8 cellular contexts compared by ENCODE assay signal in genomic region chr19:46712768-46713338, GRCh38. TPM values are rescaled to one million over a fixed set of nuclear protein-coding genes. Genes with fewer than 3 reads are reported as not detected.
DNase-seq lines count a peak whose midpoint lies in the region; ATAC-seq, FAIRE-seq and TF ChIP-seq lines count a peak whose summit lies in the region.
"Not testable (repeated sequence)": the region's sequence is repeated elsewhere in the genome, so short reads cannot be mapped to it uniquely, and the experiment has no call there.

No MANE protein-coding gene starts in this region.

- H3K27me3 Mint-ChIP-seq in H9 (ENCODE audit: low read depth); activated CD4-positive, alpha-beta T cell treated with anti-CD3 and anti-CD28 coated beads, Interleukin-2, amount 10 ng/mL, durations not matched to agents 24 days and 14 days; activated naive CD4-positive, alpha-beta T cell treated with anti-CD3 and anti-CD28 coated beads, Interleukin-2, amount 50 U/mL, for 24 hours; effector memory CD8-positive, alpha-beta T cell: not testable (repeated sequence)

- not testable (repeated sequence) for DNase-seq in A549 (ENCODE audit: low read depth in 1 of 2, low spot score in 1 of 2); H9; PC-3; activated CD4-positive, alpha-beta T cell treated with anti-CD3 and anti-CD28 coated beads, Interleukin-2, amount 10 ng/mL, durations not matched to agents 24 days and 14 days; effector memory CD8-positive, alpha-beta T cell; mesenchymal stem cell; trophoblast cell

- not testable (repeated sequence) for H3K36me3 ChIP-seq in PC-3 (ENCODE audit: low read depth, low read length)
- peaks cover 27 to 33% of the 10 kb centered on the region in 2 experiments for H3K36me3 ChIP-seq in mesenchymal stem cell (ENCODE audit: control insufficient read depth in 1 of 2, insufficient read depth in 2 of 2, low read depth in 1 of 2, low read length in 2 of 2)
- H3K36me3 ChIP-seq in trophoblast cell (ENCODE audit: control insufficient read depth in 1 of 2, insufficient read depth in 2 of 2, low read length in 2 of 2), result peaks cover 26 to 28% of the 10 kb centered on the region in 2 experiments

- peaks cover 7 to 35% (median 32%) of the 10 kb centered on the region in 3 experiments for H3K36me3 Mint-ChIP-seq in H9 (ENCODE audit: insufficient read depth in 1 of 3, low read depth in 3 of 3)
- H3K36me3 Mint-ChIP-seq in activated CD4-positive, alpha-beta T cell treated with anti-CD3 and anti-CD28 coated beads, Interleukin-2, amount 10 ng/mL, durations not matched to agents 24 days and 14 days (ENCODE audit: low read depth), result peaks cover 38% of the 10 kb centered on the region
- H3K36me3 Mint-ChIP-seq in activated naive CD4-positive, alpha-beta T cell treated with anti-CD3 and anti-CD28 coated beads, Interleukin-2, amount 50 U/mL, for 24 hours, result not testable (repeated sequence)
- H3K36me3 Mint-ChIP-seq in effector memory CD8-positive, alpha-beta T cell (ENCODE audit: insufficient read depth), result peaks cover 71% of the 10 kb centered on the region

- not testable (repeated sequence) for H3K9me3 Mint-ChIP-seq in H9; activated CD4-positive, alpha-beta T cell treated with anti-CD3 and anti-CD28 coated beads, Interleukin-2, amount 10 ng/mL, durations not matched to agents 24 days and 14 days; activated naive CD4-positive, alpha-beta T cell treated with anti-CD3 and anti-CD28 coated beads, Interleukin-2, amount 50 U/mL, for 24 hours; effector memory CD8-positive, alpha-beta T cell

- not testable (repeated sequence) for H3K18ac ChIP-seq in H9 (ENCODE audit: insufficient read length, low read depth, low read length); mesenchymal stem cell (ENCODE audit: low read depth in 1 of 2, low read length in 2 of 2)
- peak overlapping the region; percentile 70 for H3K18ac ChIP-seq in trophoblast cell (ENCODE audit: low read length)

- peak overlapping the region; percentile 98 for H3K4me2 ChIP-seq in A549
- H3K4me2 ChIP-seq in H9 (ENCODE audit: insufficient read depth, insufficient read length, low read length); PC-3 (ENCODE audit: low read length); mesenchymal stem cell (ENCODE audit: low read length, poor library complexity, severe bottlenecking); trophoblast cell (ENCODE audit: low read length): not testable (repeated sequence)

- H3K79me1 ChIP-seq in H9 (ENCODE audit: insufficient read depth, low read depth, low read length, poor library complexity, severe bottlenecking), result not testable (repeated sequence)
- H3K79me1 ChIP-seq in mesenchymal stem cell (replicated peaks; ENCODE audit: low read length, poor library complexity, severe bottlenecking), result peaks cover 18% of the 10 kb centered on the region
- peaks cover 28% of the 10 kb centered on the region for H3K79me1 ChIP-seq in trophoblast cell (ENCODE audit: low read length)

- not testable (repeated sequence) for ATAC-seq in A549; PC-3; effector memory CD8-positive, alpha-beta T cell (replicated peaks)

- H3K9me2 ChIP-seq in PC-3 (replicated peaks; ENCODE audit: low read length), result not testable (repeated sequence)

- TF ChIP-seq POLR2A in A549 (IDR thresholded peaks at IDR 0.05; ENCODE audit: low read length), result not testable (repeated sequence)

- peak overlapping the region; percentile 91 to 97; a peak in 3 of 5 replicates for H3K4me3 Mint-ChIP-seq in H9
- not testable (repeated sequence) for H3K4me3 Mint-ChIP-seq in activated CD4-positive, alpha-beta T cell treated with anti-CD3 and anti-CD28 coated beads, Interleukin-2, amount 10 ng/mL, durations not matched to agents 24 days and 14 days
- peak overlapping the region; percentile 96 for H3K4me3 Mint-ChIP-seq in activated naive CD4-positive, alpha-beta T cell treated with anti-CD3 and anti-CD28 coated beads, Interleukin-2, amount 50 U/mL, for 24 hours
- H3K4me3 Mint-ChIP-seq in effector memory CD8-positive, alpha-beta T cell, result peak overlapping the region; percentile 97 to 99

- H4K91ac ChIP-seq in H9 (ENCODE audit: insufficient read length, low read depth, low read length); mesenchymal stem cell (ENCODE audit: low read length); trophoblast cell (ENCODE audit: low read depth, low read length): not testable (repeated sequence)

- H2BK5ac ChIP-seq in H9 (ENCODE audit: insufficient read length, low read length); mesenchymal stem cell (ENCODE audit: low read depth, low read length, poor library complexity, severe bottlenecking); trophoblast cell (ENCODE audit: low read depth, low read length, poor library complexity): not testable (repeated sequence)

- H4K12ac ChIP-seq in trophoblast cell (ENCODE audit: low read depth, low read length), result not testable (repeated sequence)

- H4K5ac ChIP-seq in H9 (ENCODE audit: insufficient read length, low read depth, low read length), result not testable (repeated sequence)

- POLR2A ChIA-PET in A549 (lab: Yijun Ruan, JAX), result interaction anchor here (0.7 kb wide), 1 partner anchor 13 kb away, joined by 3 read pairs; no protein-coding TSS in a partner anchor
- POLR2A ChIA-PET in PC-3 (lab: Charles Lee; ENCODE audit: unreplicated experiment), result not testable (repeated sequence)

- not testable (repeated sequence) for FAIRE-seq in A549 (lab: Jason Lieb, UNC)

- WGBS in A549 (ENCODE audit: missing lambda C conversion rate), result 88% methylated on average over 6 of the region's 6 CpGs
- WGBS in H9 (ENCODE audit: extremely low coverage, insufficient read length, low lambda C conversion rate), result no CpG with 5 or more reads among the region's 6 CpGs
- 85% methylated on average over 3 of the region's 6 CpGs for WGBS in mesenchymal stem cell
- no CpG with 5 or more reads among the region's 6 CpGs for WGBS in trophoblast cell (ENCODE audit: extremely low coverage, insufficient coverage, insufficient read length)

- not testable (repeated sequence) for H2BK120ac ChIP-seq in H9 (ENCODE audit: low read depth, low read length, poor library complexity, severe bottlenecking); mesenchymal stem cell (ENCODE audit: low read depth, low read length); trophoblast cell (ENCODE audit: insufficient read depth, low read length, poor library complexity)

- TF ChIP-seq EP300 in A549 (IDR thresholded peaks at IDR 0.05), result not testable (repeated sequence)

- not testable (repeated sequence) for H3K79me2 ChIP-seq in H9 (ENCODE audit: insufficient read depth, low read length)
- H3K79me2 ChIP-seq in PC-3 (ENCODE audit: low read length), result peaks cover 24% of the 10 kb centered on the region
- H3K79me2 ChIP-seq in trophoblast cell (ENCODE audit: control insufficient read depth, insufficient read depth, low read length, poor library complexity), result peaks cover 26% of the 10 kb centered on the region

- H2BK20ac ChIP-seq in H9 (ENCODE audit: low read depth, low read length, poor library complexity, severe bottlenecking), result not testable (repeated sequence)

- not testable (repeated sequence) for TF ChIP-seq RAD21 in A549 (conservative IDR thresholded peaks at IDR 0.05 in 1 of 2, IDR thresholded peaks at IDR 0.05 in 1 of 2)

- H2AFZ ChIP-seq in H9 (ENCODE audit: low read length); PC-3 (ENCODE audit: low read length); mesenchymal stem cell (ENCODE audit: low read depth, low read length); trophoblast cell (ENCODE audit: insufficient read depth, low read length, poor library complexity): not testable (repeated sequence)

- not testable (repeated sequence) for H3F3A ChIP-seq in PC-3 (ENCODE audit: low read length, unreplicated experiment)

- CTCF ChIA-PET in A549 (lab: Yijun Ruan, JAX), result interaction anchor here (1.0 to 8.7 kb wide), 7 partner anchors 10 to 183 kb away, joined by 3 to 102 read pairs (median 4); partner anchors contain the start of gene DACT3
- CTCF ChIA-PET in PC-3 (lab: Charles Lee), result not testable (repeated sequence)

- TSS peak; percentile 9 for BruUV-seq in PC-3 (replicated peaks; lab: Mats Ljungman, UMichigan)

- H3K27me3 ChIP-seq in H9 (ENCODE audit: insufficient read depth, low read length); PC-3 (ENCODE audit: low read length); mesenchymal stem cell (ENCODE audit: control insufficient read depth in 1 of 2, insufficient read depth in 1 of 2, low read length in 2 of 2); trophoblast cell (ENCODE audit: insufficient read depth, low read length): not testable (repeated sequence)

- not testable (repeated sequence) for H3K4ac ChIP-seq in H9 (ENCODE audit: low read depth, low read length); mesenchymal stem cell (ENCODE audit: low read depth in 1 of 2, low read length in 2 of 2)
- peak overlapping the region; percentile 24 for H3K4ac ChIP-seq in trophoblast cell (ENCODE audit: low read depth, low read length)

- H3K14ac ChIP-seq in H9 (ENCODE audit: insufficient read depth, low read length); mesenchymal stem cell (ENCODE audit: low read length in 2 of 2); trophoblast cell (ENCODE audit: low read length): not testable (repeated sequence)

- H2AK5ac ChIP-seq in H9 (ENCODE audit: insufficient read length, low read length); mesenchymal stem cell (ENCODE audit: low read length, severe bottlenecking); trophoblast cell (ENCODE audit: low read length): not testable (repeated sequence)

- H3K56ac ChIP-seq in H9 (ENCODE audit: insufficient read length, low read depth, low read length), result not testable (repeated sequence)

- H3K27ac Mint-ChIP-seq in H9, result not testable (repeated sequence)
- peak overlapping the region; percentile 88 for H3K27ac Mint-ChIP-seq in activated CD4-positive, alpha-beta T cell treated with anti-CD3 and anti-CD28 coated beads, Interleukin-2, amount 10 ng/mL, durations not matched to agents 24 days and 14 days
- H3K27ac Mint-ChIP-seq in activated naive CD4-positive, alpha-beta T cell treated with anti-CD3 and anti-CD28 coated beads, Interleukin-2, amount 50 U/mL, for 24 hours, result peak overlapping the region; percentile 87
- H3K27ac Mint-ChIP-seq in effector memory CD8-positive, alpha-beta T cell, result peak overlapping the region; percentile 97

- not testable (repeated sequence) for H4K20me1 ChIP-seq in H9 (ENCODE audit: control insufficient read depth, insufficient read depth, insufficient read length); PC-3 (ENCODE audit: low read length)

- not testable (repeated sequence) for TF ChIP-seq CTCF in A549 (IDR thresholded peaks at IDR 0.05); H9 (conservative IDR thresholded peaks at IDR 0.05); PC-3 (conservative IDR thresholded peaks at IDR 0.05; ENCODE audit: low read depth, low read length)

- not testable (repeated sequence) for H3K9ac ChIP-seq in H9 (ENCODE audit: extremely low read depth, insufficient read length, low read length); PC-3 (ENCODE audit: low read length); trophoblast cell (ENCODE audit: low read length)
- H3K9ac ChIP-seq in mesenchymal stem cell (ENCODE audit: low read length), result peak overlapping the region; percentile 36

- not testable (repeated sequence) for H4K8ac ChIP-seq in H9 (replicated peaks; ENCODE audit: insufficient read length, low read depth, low read length); mesenchymal stem cell (ENCODE audit: low read length); trophoblast cell (ENCODE audit: low read depth, low read length)

- not testable (repeated sequence) for H2BK12ac ChIP-seq in H9 (ENCODE audit: insufficient read length, low read depth, low read length); mesenchymal stem cell (ENCODE audit: low read length in 2 of 2); trophoblast cell (ENCODE audit: low read length)

- intact Hi-C loops in PC-3 (cut with micrococcal nuclease), result not testable (repeated sequence)
- intact Hi-C loops in activated CD4-positive, alpha-beta T cell treated with anti-CD3 and anti-CD28 coated beads, Interleukin-2, amount 10 ng/mL, durations not matched to agents 24 days and 14 days (cut with micrococcal nuclease), result loop anchor here (5.0 kb wide), 1 partner anchor 34 kb away; the partner anchor contains the start of genes FKRP and STRN4

- H2BK15ac ChIP-seq in H9 (ENCODE audit: low read depth, low read length); mesenchymal stem cell (ENCODE audit: low read depth, poor library complexity, severe bottlenecking): not testable (repeated sequence)

- H3K23ac ChIP-seq in H9 (ENCODE audit: insufficient read length, low read depth, low read length); mesenchymal stem cell (ENCODE audit: low read length in 2 of 2); trophoblast cell (ENCODE audit: low read length): not testable (repeated sequence)

- H3K4me1 Mint-ChIP-seq in H9, result peaks cover 18 to 27% of the 10 kb centered on the region in 2 experiments
- peaks cover 24% of the 10 kb centered on the region for H3K4me1 Mint-ChIP-seq in activated CD4-positive, alpha-beta T cell treated with anti-CD3 and anti-CD28 coated beads, Interleukin-2, amount 10 ng/mL, durations not matched to agents 24 days and 14 days
- H3K4me1 Mint-ChIP-seq in activated naive CD4-positive, alpha-beta T cell treated with anti-CD3 and anti-CD28 coated beads, Interleukin-2, amount 50 U/mL, for 24 hours, result peaks cover 27% of the 10 kb centered on the region
- H3K4me1 Mint-ChIP-seq in effector memory CD8-positive, alpha-beta T cell (ENCODE audit: low read depth in 2 of 2), result peaks cover 20 to 36% of the 10 kb centered on the region in 2 donors

- H3K4me1 ChIP-seq in A549, result peaks cover 23% of the 10 kb centered on the region
- H3K4me1 ChIP-seq in H9 (ENCODE audit: insufficient read depth, low read length); PC-3 (ENCODE audit: insufficient read depth, low read length); trophoblast cell (ENCODE audit: control insufficient read depth in 1 of 2, insufficient read depth in 2 of 2, low read length in 2 of 2): not testable (repeated sequence)
- H3K4me1 ChIP-seq in mesenchymal stem cell (ENCODE audit: control insufficient read depth, insufficient read depth, low read depth, low read length), result peaks cover 20% of the 10 kb centered on the region

- not testable (repeated sequence) for H3T11ph ChIP-seq in H9 (ENCODE audit: low read length)

- H3K27ac ChIP-seq in A549; H9 (ENCODE audit: insufficient read length, low read depth, low read length); PC-3 (ENCODE audit: low read length); mesenchymal stem cell (ENCODE audit: low read length, poor library complexity, severe bottlenecking); trophoblast cell (ENCODE audit: low read depth, low read length): not testable (repeated sequence)

- H3K9me3 ChIP-seq in A549; H9 (ENCODE audit: control insufficient read depth, low read depth, low read length); PC-3 (ENCODE audit: low read length); mesenchymal stem cell (ENCODE audit: control insufficient read depth, low read length); trophoblast cell (ENCODE audit: insufficient read depth, low read depth, low read length): not testable (repeated sequence)

- not testable (repeated sequence) for H3K4me3 ChIP-seq in A549; PC-3 (ENCODE audit: low read length); mesenchymal stem cell (ENCODE audit: insufficient read depth in 1 of 2, low read depth in 1 of 2, low read length in 2 of 2); trophoblast cell (ENCODE audit: low read depth, low read length)

- H3K23me2 ChIP-seq in H9 (ENCODE audit: insufficient read length, low read depth, low read length, poor library complexity, severe bottlenecking), result peaks cover 15% of the 10 kb centered on the region

RNA-seq across cellular contexts. Expression of gene PRKD2, which starts 4.1 kb away (rescaled TPM):
- polyA plus RNA-seq in A549 (2011; rRNA removed), result 8.3 and 10.4 TPM in 2 replicates
- polyA plus RNA-seq in A549 (2012; cell fraction: cytosol; rRNA removed), result 20.7 and 21.5 TPM in 2 replicates
- polyA plus RNA-seq in A549 (2012; cell fraction: nucleus; rRNA removed), result 43.5 and 59.2 TPM in 2 replicates
- 21.7 to 25.8 TPM (median 24.6 TPM) in 3 replicates for polyA plus RNA-seq in A549 (2017; fragmentation: RNase III; extraction: RNeasy Plus Mini Kit Qiagen cat#74134 plus additional on column Dnase treatment)
- 22.8 and 23.8 TPM in 2 replicates for polyA minus RNA-seq in A549 (2011; rRNA and poly(A)+ RNA removed)
- 60.7 and 60.8 TPM in 2 replicates for total RNA-seq in H9 (2021)
- 24.1 and 32.9 TPM in 2 replicates for total RNA-seq in PC-3 (2014; rRNA removed)
- total RNA-seq in activated CD4-positive, alpha-beta T cell treated with anti-CD3 and anti-CD28 coated beads, Interleukin-2, amount 10 ng/mL, durations not matched to agents 24 days and 14 days, result 89.1 and 90.5 TPM in 2 replicates
- 25.9 TPM for polyA plus RNA-seq in mesenchymal stem cell (2013, experiment 1 of 2)
- polyA plus RNA-seq in mesenchymal stem cell (2013, experiment 2 of 2), result 23.5 TPM
- 69.9 and 71.7 TPM in 2 replicates for polyA plus RNA-seq in trophoblast cell (2013)

RNA-seq across cellular contexts. Expression of gene FKRP, which starts 33.0 kb away (rescaled TPM):
- polyA plus RNA-seq in A549 (2011; rRNA removed) (14.7 and 16.4 TPM in 2 replicates), A549 (2017; fragmentation: RNase III; extraction: RNeasy Plus Mini Kit Qiagen cat#74134 plus additional on column Dnase treatment) (18.4 to 20.2 TPM (median 18.8 TPM) in 3 replicates)
- polyA plus RNA-seq in A549 (2012; cell fraction: cytosol; rRNA removed), result 23.9 and 34.0 TPM in 2 replicates
- polyA plus RNA-seq in A549 (2012; cell fraction: nucleus; rRNA removed), result 75.2 and 82.8 TPM in 2 replicates
- 10.6 and 13.3 TPM in 2 replicates for polyA minus RNA-seq in A549 (2011; rRNA and poly(A)+ RNA removed)
- total RNA-seq in H9 (2021) (39.1 and 42.2 TPM in 2 replicates), PC-3 (2014; rRNA removed) (14.3 and 18.4 TPM in 2 replicates)
- 20.8 and 21.4 TPM in 2 replicates for total RNA-seq in activated CD4-positive, alpha-beta T cell treated with anti-CD3 and anti-CD28 coated beads, Interleukin-2, amount 10 ng/mL, durations not matched to agents 24 days and 14 days
- 24.9 TPM for polyA plus RNA-seq in mesenchymal stem cell (2013, experiment 1 of 2)
- polyA plus RNA-seq in mesenchymal stem cell (2013, experiment 2 of 2), result 24.4 TPM
- polyA plus RNA-seq in trophoblast cell (2013), result 20.5 TPM in 2 replicates

RNA-seq across cellular contexts. Expression of gene STRN4, which starts 33.4 kb away (rescaled TPM):
- 62.8 and 66.2 TPM in 2 replicates for polyA plus RNA-seq in A549 (2011; rRNA removed)
- polyA plus RNA-seq in A549 (2012; cell fraction: cytosol; rRNA removed), result 192 and 270 TPM in 2 replicates
- 380 and 588 TPM in 2 replicates for polyA plus RNA-seq in A549 (2012; cell fraction: nucleus; rRNA removed)
- 70.0 to 72.9 TPM (median 71.0 TPM) in 3 replicates for polyA plus RNA-seq in A549 (2017; fragmentation: RNase III; extraction: RNeasy Plus Mini Kit Qiagen cat#74134 plus additional on column Dnase treatment)
- 65.2 and 89.1 TPM in 2 replicates for polyA minus RNA-seq in A549 (2011; rRNA and poly(A)+ RNA removed)
- 143 and 148 TPM in 2 replicates for total RNA-seq in H9 (2021)
- total RNA-seq in PC-3 (2014; rRNA removed), result 62.7 and 83.9 TPM in 2 replicates
- total RNA-seq in activated CD4-positive, alpha-beta T cell treated with anti-CD3 and anti-CD28 coated beads, Interleukin-2, amount 10 ng/mL, durations not matched to agents 24 days and 14 days, result 101 and 107 TPM in 2 replicates
- polyA plus RNA-seq in mesenchymal stem cell (2013, experiment 1 of 2), result 56.4 TPM
- polyA plus RNA-seq in mesenchymal stem cell (2013, experiment 2 of 2), result 56.1 TPM
- polyA plus RNA-seq in trophoblast cell (2013), result 65.1 and 66.3 TPM in 2 replicates

RNA-seq across cellular contexts. Expression of gene DACT3, which starts 51.9 kb away (rescaled TPM):
- polyA plus RNA-seq in A549 (2011; rRNA removed), result 0.13 and 0.36 TPM in 2 replicates
- polyA plus RNA-seq in A549 (2012; cell fraction: cytosol; rRNA removed), result 0.22 and 0.32 TPM in 2 replicates
- polyA plus RNA-seq in A549 (2012; cell fraction: nucleus; rRNA removed), result 0.26 and 0.31 TPM in 2 replicates
- polyA plus RNA-seq in A549 (2017; fragmentation: RNase III; extraction: RNeasy Plus Mini Kit Qiagen cat#74134 plus additional on column Dnase treatment), result 0.14 to 0.33 TPM (median 0.32 TPM) in 3 replicates
- polyA minus RNA-seq in A549 (2011; rRNA and poly(A)+ RNA removed), result 0.10 and 0.29 TPM in 2 replicates
- 0.87 and 1.1 TPM in 2 replicates for total RNA-seq in H9 (2021)
- 1.9 and 3.1 TPM in 2 replicates for total RNA-seq in PC-3 (2014; rRNA removed)
- 3.2 and 3.7 TPM in 2 replicates for total RNA-seq in activated CD4-positive, alpha-beta T cell treated with anti-CD3 and anti-CD28 coated beads, Interleukin-2, amount 10 ng/mL, durations not matched to agents 24 days and 14 days
- polyA plus RNA-seq in mesenchymal stem cell (2013, experiment 1 of 2), result 25.9 TPM
- polyA plus RNA-seq in mesenchymal stem cell (2013, experiment 2 of 2), result 26.2 TPM
- 13.8 and 15.5 TPM in 2 replicates for polyA plus RNA-seq in trophoblast cell (2013)
